ENCODE assay signal across 28 cellular contexts in the genomic region with DNA sequence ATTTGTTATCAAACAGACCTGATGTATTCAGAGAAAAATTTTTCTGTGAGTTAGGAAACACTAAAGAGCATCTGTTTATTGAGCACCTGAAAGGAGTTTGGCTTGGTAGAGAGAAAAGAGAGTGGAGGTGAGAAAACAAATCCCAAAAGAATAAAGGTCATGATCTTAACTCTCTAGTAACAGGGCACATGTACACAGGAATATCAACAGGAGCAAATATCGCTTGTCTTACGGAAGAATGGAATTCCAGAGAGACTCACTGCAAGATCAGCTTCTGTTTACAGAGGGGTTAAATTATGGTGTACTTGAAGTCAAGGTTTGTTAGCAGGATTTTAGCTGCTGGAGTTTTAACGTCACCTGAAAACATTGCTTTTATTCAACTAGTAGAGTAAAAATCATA.
"Had no signal": no experiment of that assay in that cellular context is flagged by ENCODE, and none has a peak within 500 bp of the region (broad histone marks: within the 10 kb centered on the region; RNA-seq: fewer than 3 reads in every experiment).

No MANE protein-coding gene starts in this region.

- H3K27me3 ChIP-seq: brain microvascular endothelial cell, esophagus muscularis mucosa, foreskin keratinocyte, heart right ventricle, neutrophil, suprapubic skin, tibial artery, upper lobe of right lung had no signal

- H3K4me1 ChIP-seq: foreskin keratinocyte had no signal

- FAIRE-seq: astrocyte had no signal

- H3K9me3 ChIP-seq: esophagus muscularis mucosa, heart right ventricle, left ventricle myocardium inferior, neutrophil, suprapubic skin, tibial artery, upper lobe of right lung had no signal

- H3K4me3 Mint-ChIP-seq: activated CD4-positive, alpha-beta memory T cell treated with anti-CD3 and anti-CD28 coated beads, Interleukin-2, amount 10 ng/mL, durations not matched to agents 7 days and 5 days; activated CD4-positive, alpha-beta T cell treated with anti-CD3 and anti-CD28 coated beads, Interleukin-2, amount 10 ng/mL, durations not matched to agents 24 days and 14 days; activated T-cell treated with anti-CD3 and anti-CD28 coated beads, Interleukin-2, amount 50 U/mL, for 24 hours; central memory CD8-positive, alpha-beta T cell; dendritic cell treated with granulocyte-macrophage colony-stimulating factor and Interleukin-4, amounts not matched to agents 40 ng/mL and 50 ng/mL, for 4 days; nephron; stimulated activated memory B cell treated with anti-CD40 and anti-IgM and Interleukin-4, amounts not matched to agents 10 μg/mL and 1 μg/mL and 100 μg/mL, for 72 hours had no signal

- H3K9me3 Mint-ChIP-seq: activated CD4-positive, alpha-beta memory T cell treated with anti-CD3 and anti-CD28 coated beads, Interleukin-2, amount 10 ng/mL, durations not matched to agents 7 days and 5 days; activated CD4-positive, alpha-beta T cell treated with anti-CD3 and anti-CD28 coated beads, Interleukin-2, amount 10 ng/mL, durations not matched to agents 24 days and 14 days; activated T-cell treated with anti-CD3 and anti-CD28 coated beads, Interleukin-2, amount 50 U/mL, for 24 hours; central memory CD8-positive, alpha-beta T cell; dendritic cell treated with granulocyte-macrophage colony-stimulating factor and Interleukin-4, amounts not matched to agents 40 ng/mL and 50 ng/mL, for 4 days; nephron; stimulated activated memory B cell treated with anti-CD40 and anti-IgM and Interleukin-4, amounts not matched to agents 10 μg/mL and 1 μg/mL and 100 μg/mL, for 72 hours had no signal

- H3K36me3 Mint-ChIP-seq: stimulated activated memory B cell treated with anti-CD40 and anti-IgM and Interleukin-4, amounts not matched to agents 10 μg/mL and 1 μg/mL and 100 μg/mL, for 72 hours had no signal

- DNase-seq: activated CD4-positive, alpha-beta memory T cell treated with anti-CD3 and anti-CD28 coated beads, Interleukin-2, amount 10 ng/mL, durations not matched to agents 7 days and 5 days; activated CD4-positive, alpha-beta T cell treated with anti-CD3 and anti-CD28 coated beads, Interleukin-2, amount 10 ng/mL, durations not matched to agents 24 days and 14 days; activated CD4-positive, CD25-positive, alpha-beta regulatory T cell treated with anti-CD3 and anti-CD28 coated beads, Interleukin-2, amount 50 U/mL, for 72 hours; activated CD8-positive, alpha-beta memory T cell treated with anti-CD3 and anti-CD28 coated beads, Interleukin-2, amount 50 U/mL, for 48 hours; activated gamma-delta T cell treated with Interleukin-2 at 50 U/mL for 16 hours; activated naive CD4-positive, alpha-beta T cell treated with anti-CD3 and anti-CD28 coated beads, Interleukin-2, amount 50 U/mL, for 16 hours; activated T-cell treated with anti-CD3 and anti-CD28 coated beads, Interleukin-2, amount 50 U/mL, for 24 hours; amniotic stem cell; brain microvascular endothelial cell; foreskin keratinocyte; heart right ventricle; left ventricle myocardium inferior; stimulated activated CD4-positive, alpha-beta T cell treated with anti-CD3 and anti-CD28 coated beads, Interleukin-1b, Interleukin-23, amount 100 ng/mL, for 48 hours; stimulated activated CD4-positive, alpha-beta T cell treated with anti-CD3 and anti-CD28 coated beads, Interleukin-4, amount 100 ng/mL, for 4 hours; stimulated activated CD8-positive, alpha-beta memory T cell treated with anti-CD3 and anti-CD28 coated beads, Interleukin-4, amount 100 ng/mL, for 48 hours; T-helper 2 cell; tibial artery; upper lobe of right lung had no signal

- H3K27ac ChIP-seq: brain microvascular endothelial cell, esophagus muscularis mucosa, foreskin keratinocyte, heart right ventricle, left ventricle myocardium inferior, neutrophil, suprapubic skin, tibial artery, upper lobe of right lung had no signal

- H3K36me3 ChIP-seq: brain microvascular endothelial cell, esophagus muscularis mucosa, heart right ventricle, left ventricle myocardium inferior, neutrophil, suprapubic skin, tibial artery, upper lobe of right lung had no signal

- ATAC-seq: foreskin keratinocyte; heart right ventricle; stimulated activated memory B cell treated with anti-CD40 and anti-IgM and Interleukin-4, amounts not matched to agents 10 μg/mL and 1 μg/mL and 100 μg/mL, for 72 hours; upper lobe of right lung had no signal

- H3K27ac Mint-ChIP-seq: activated CD4-positive, alpha-beta memory T cell treated with anti-CD3 and anti-CD28 coated beads, Interleukin-2, amount 10 ng/mL, durations not matched to agents 7 days and 5 days; activated CD4-positive, alpha-beta T cell treated with anti-CD3 and anti-CD28 coated beads, Interleukin-2, amount 10 ng/mL, durations not matched to agents 24 days and 14 days; activated T-cell treated with anti-CD3 and anti-CD28 coated beads, Interleukin-2, amount 50 U/mL, for 24 hours; dendritic cell treated with granulocyte-macrophage colony-stimulating factor and Interleukin-4, amounts not matched to agents 40 ng/mL and 50 ng/mL, for 4 days; nephron; stimulated activated memory B cell treated with anti-CD40 and anti-IgM and Interleukin-4, amounts not matched to agents 10 μg/mL and 1 μg/mL and 100 μg/mL, for 72 hours had no signal

- H3K27me3 Mint-ChIP-seq: activated CD4-positive, alpha-beta memory T cell treated with anti-CD3 and anti-CD28 coated beads, Interleukin-2, amount 10 ng/mL, durations not matched to agents 7 days and 5 days; activated CD4-positive, alpha-beta T cell treated with anti-CD3 and anti-CD28 coated beads, Interleukin-2, amount 10 ng/mL, durations not matched to agents 24 days and 14 days; activated T-cell treated with anti-CD3 and anti-CD28 coated beads, Interleukin-2, amount 50 U/mL, for 24 hours; central memory CD8-positive, alpha-beta T cell; dendritic cell treated with granulocyte-macrophage colony-stimulating factor and Interleukin-4, amounts not matched to agents 40 ng/mL and 50 ng/mL, for 4 days; stimulated activated memory B cell treated with anti-CD40 and anti-IgM and Interleukin-4, amounts not matched to agents 10 μg/mL and 1 μg/mL and 100 μg/mL, for 72 hours had no signal

- H3K4me3 ChIP-seq: esophagus muscularis mucosa, heart right ventricle, left ventricle myocardium inferior, lung, smooth muscle cell, suprapubic skin, tibial artery, upper lobe of right lung had no signal
